10 cellular contexts compared by ENCODE assay signal in the genomic region with DNA sequence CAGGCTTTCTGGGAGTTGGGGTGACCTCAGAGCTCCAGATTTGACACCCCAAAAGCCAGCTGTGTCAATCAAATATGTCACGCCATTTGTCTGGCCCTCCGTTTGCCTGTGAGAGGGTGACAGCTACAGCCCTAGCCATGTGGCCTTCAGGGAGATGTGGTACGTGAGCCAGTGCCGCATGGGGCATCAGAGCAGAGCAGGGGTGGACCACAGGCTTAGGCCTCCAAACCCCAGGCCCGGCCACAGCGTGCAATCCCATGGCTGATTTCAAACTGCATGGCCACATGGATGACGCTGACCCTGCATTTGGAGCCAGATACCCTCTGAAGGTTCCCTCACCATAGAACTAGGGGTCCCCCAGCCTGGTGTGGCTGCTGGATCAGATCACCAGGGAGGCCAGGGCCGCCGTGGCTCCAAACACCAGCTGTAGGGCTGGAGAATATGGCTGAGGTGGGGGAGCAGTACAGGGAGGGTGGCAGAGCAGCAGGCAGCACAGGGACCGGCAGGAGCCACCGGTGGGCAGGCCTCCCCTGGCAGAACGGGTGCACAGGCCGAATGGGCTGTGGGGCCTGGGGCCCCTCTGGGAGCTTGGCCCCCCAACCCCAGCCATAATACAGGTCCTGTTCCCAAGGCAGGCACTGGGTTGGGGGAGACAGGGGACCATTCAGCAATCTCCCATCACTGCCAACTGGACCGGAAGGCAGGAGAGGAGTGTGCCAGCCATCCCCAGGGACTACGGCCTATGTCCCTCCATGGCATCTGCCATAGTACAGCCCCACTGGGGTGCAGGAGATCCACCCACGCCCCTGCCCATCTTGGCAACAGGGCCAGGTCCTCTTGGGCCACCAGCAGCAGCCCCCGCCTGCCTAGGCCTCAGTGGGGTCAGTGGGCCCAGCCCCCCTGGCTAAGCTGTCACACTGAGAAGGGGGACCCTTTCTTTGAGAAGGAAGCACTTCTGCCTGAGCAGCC. TPM values are rescaled to one million over a fixed set of nuclear protein-coding genes. Genes with fewer than 3 reads are reported as not detected.
A peak's percentile ranks its signal among the peaks of the same experiment; 100 is the strongest.
DNase-seq lines count a peak whose midpoint lies in the region; ATAC-seq and TF ChIP-seq lines count a peak whose summit lies in the region.
"Had no signal": no experiment of that assay in that cellular context is flagged by ENCODE, and none has a peak within 500 bp of the region (broad histone marks: within the 10 kb centered on the region; RNA-seq: fewer than 3 reads in every experiment).

No MANE protein-coding gene starts in this region.

- ATAC-seq in stimulated activated memory B cell treated with anti-CD40 and anti-IgM and Interleukin-4, amounts not matched to agents 10 μg/mL and 1 μg/mL and 100 μg/mL, for 72 hours: no peak
- ATAC-seq in GM18498 (IDR thresholded peaks at IDR 0.05; ENCODE audit: unreplicated experiment): no peak

- DNase-seq in activated naive CD4-positive, alpha-beta T cell treated with anti-CD3 and anti-CD28 coated beads for 36 hours: no peak
- no peak for DNase-seq in activated naive CD4-positive, alpha-beta T cell (lab: John Stamatoyannopoulos, UW)
- DNase-seq in SJCRH30: no peak
- DNase-seq in fibroblast of villous mesenchyme (ENCODE audit: low read depth): no peak
- no peak for DNase-seq in hippocampal formation (lab: John Stamatoyannopoulos, UW)
- no peak for DNase-seq in NCI-H146 treated with DMSO at 0.1 percent for 48 hours (lab: John Stamatoyannopoulos, UW; ENCODE audit: unreplicated experiment)

- H3K4me3 Mint-ChIP-seq in activated naive CD4-positive, alpha-beta T cell treated with anti-CD3 and anti-CD28 coated beads for 36 hours: peak overlapping the region; percentile 56
- H3K4me3 Mint-ChIP-seq in stimulated activated memory B cell treated with anti-CD40 and anti-IgM and Interleukin-4, amounts not matched to agents 10 μg/mL and 1 μg/mL and 100 μg/mL, for 72 hours: peak overlapping the region; percentile 39

- intact Hi-C loops in activated naive CD4-positive, alpha-beta T cell treated with anti-CD3 and anti-CD28 coated beads for 36 hours (cut with micrococcal nuclease): loop anchor here (5.0 kb wide), 1 partner anchor 42 kb away; the partner anchor contains the start of gene ABCA2

- peaks cover 11% of the 10 kb centered on the region for H3K4me1 Mint-ChIP-seq in activated naive CD4-positive, alpha-beta T cell treated with anti-CD3 and anti-CD28 coated beads for 36 hours (ENCODE audit: low read depth)
- peaks cover 31% of the 10 kb centered on the region for H3K4me1 Mint-ChIP-seq in stimulated activated memory B cell treated with anti-CD40 and anti-IgM and Interleukin-4, amounts not matched to agents 10 μg/mL and 1 μg/mL and 100 μg/mL, for 72 hours

- CTCF ChIA-PET in activated naive CD4-positive, alpha-beta T cell treated with anti-CD3 and anti-CD28 coated beads for 36 hours (lab: Charles Lee): interaction anchor here (0.6 to 9.0 kb wide), 19 partner anchors 8 to 227 kb away, joined by 3 to 66 read pairs (median 5); partner anchors contain the start of genes ABCA2, AJM1, CYSRT1 and DPP7

- H3K27me3 ChIP-seq in SJCRH30: no peaks in the 10 kb centered on the region

- no peaks in the 10 kb centered on the region for H3K9me3 ChIP-seq in SJCRH30 (replicated peaks)
- H3K9me3 ChIP-seq: heart left ventricle, thoracic aorta had no signal

- 0 out of 2 replicates have a peak, but pooled peaks cover 9% of the 10 kb centered on the region for H3K36me3 ChIP-seq in SJCRH30
- H3K36me3 ChIP-seq: heart left ventricle, thoracic aorta had no signal

- no peak for TF ChIP-seq CTCF in fibroblast of villous mesenchyme (IDR thresholded peaks at IDR 0.05; ENCODE audit: insufficient read depth, low read depth, low read length)

- H3K9me3 Mint-ChIP-seq in activated naive CD4-positive, alpha-beta T cell treated with anti-CD3 and anti-CD28 coated beads for 36 hours: no peaks in the 10 kb centered on the region
- H3K9me3 Mint-ChIP-seq in stimulated activated memory B cell treated with anti-CD40 and anti-IgM and Interleukin-4, amounts not matched to agents 10 μg/mL and 1 μg/mL and 100 μg/mL, for 72 hours: no peaks in the 10 kb centered on the region

- H3K27me3 Mint-ChIP-seq in activated naive CD4-positive, alpha-beta T cell treated with anti-CD3 and anti-CD28 coated beads for 36 hours (ENCODE audit: low read depth): peaks cover 3% of the 10 kb centered on the region
- peaks cover 8% of the 10 kb centered on the region for H3K27me3 Mint-ChIP-seq in stimulated activated memory B cell treated with anti-CD40 and anti-IgM and Interleukin-4, amounts not matched to agents 10 μg/mL and 1 μg/mL and 100 μg/mL, for 72 hours

- H3K4me3 ChIP-seq in SJCRH30 (peak overlapping the region; percentile 68), fibroblast of villous mesenchyme (ENCODE audit: low read depth, low read length) (peak overlapping the region; percentile 38)
- H3K4me3 ChIP-seq: thoracic aorta had no signal

- H3K27ac Mint-ChIP-seq in activated naive CD4-positive, alpha-beta T cell treated with anti-CD3 and anti-CD28 coated beads for 36 hours: no peak overlapping the region
- H3K27ac Mint-ChIP-seq in stimulated activated memory B cell treated with anti-CD40 and anti-IgM and Interleukin-4, amounts not matched to agents 10 μg/mL and 1 μg/mL and 100 μg/mL, for 72 hours: no peak overlapping the region

- no peaks in the 10 kb centered on the region for H3K36me3 Mint-ChIP-seq in activated naive CD4-positive, alpha-beta T cell treated with anti-CD3 and anti-CD28 coated beads for 36 hours (ENCODE audit: low read depth)
- no peaks in the 10 kb centered on the region for H3K36me3 Mint-ChIP-seq in stimulated activated memory B cell treated with anti-CD40 and anti-IgM and Interleukin-4, amounts not matched to agents 10 μg/mL and 1 μg/mL and 100 μg/mL, for 72 hours

- no peak overlapping the region for H3K27ac ChIP-seq in SJCRH30
- H3K27ac ChIP-seq: heart left ventricle, thoracic aorta had no signal

- H3K4me1 ChIP-seq in SJCRH30: peaks cover 15% of the 10 kb centered on the region

RNA-seq across cellular contexts. Expression of gene SAPCD2, which starts 1.5 kb away (rescaled TPM):
- total RNA-seq in activated naive CD4-positive, alpha-beta T cell treated with anti-CD3 and anti-CD28 coated beads for 36 hours: 1 to 10 TPM; 3.8 to 3.9 TPM
- total RNA-seq in SJCRH30 (2014; rRNA removed; shearing (Covaris generic)): 69.7 and 71.0 TPM in 2 replicates
- total RNA-seq in fibroblast of villous mesenchyme: 5.2 TPM in 2 replicates

RNA-seq across cellular contexts. Expression of gene UAP1L1, which starts 8.5 kb away (rescaled TPM):
- total RNA-seq in activated naive CD4-positive, alpha-beta T cell treated with anti-CD3 and anti-CD28 coated beads for 36 hours: 1 to 10 TPM; 2.6 to 3.4 TPM
- total RNA-seq in SJCRH30 (2014; rRNA removed; shearing (Covaris generic)): 12.6 and 13.8 TPM in 2 replicates
- 16.0 and 31.2 TPM in 2 replicates for total RNA-seq in fibroblast of villous mesenchyme

RNA-seq across cellular contexts. Expression of gene ENTPD2, which starts 15.0 kb away (rescaled TPM):
- total RNA-seq in activated naive CD4-positive, alpha-beta T cell treated with anti-CD3 and anti-CD28 coated beads for 36 hours: not detected
- total RNA-seq in SJCRH30 (2014; rRNA removed; shearing (Covaris generic)): 1.9 and 2.0 TPM in 2 replicates
- total RNA-seq in fibroblast of villous mesenchyme: not detected in 2 replicates

RNA-seq across cellular contexts. Expression of gene MAN1B1, which starts 18.0 kb away (rescaled TPM):
- total RNA-seq in activated naive CD4-positive, alpha-beta T cell treated with anti-CD3 and anti-CD28 coated beads for 36 hours: 10 to 100 TPM; 18.7 to 18.9 TPM
- 38.4 and 42.6 TPM in 2 replicates for total RNA-seq in SJCRH30 (2014; rRNA removed; shearing (Covaris generic))
- 65.6 and 65.7 TPM in 2 replicates for total RNA-seq in fibroblast of villous mesenchyme

RNA-seq across cellular contexts. Expression of gene NPDC1, which starts 22.8 kb away (rescaled TPM):
- total RNA-seq in activated naive CD4-positive, alpha-beta T cell treated with anti-CD3 and anti-CD28 coated beads for 36 hours: 10 to 100 TPM; 14.2 to 15.9 TPM
- 0.51 and 0.91 TPM in 2 replicates for total RNA-seq in SJCRH30 (2014; rRNA removed; shearing (Covaris generic))
- 6.4 and 13.0 TPM in 2 replicates for total RNA-seq in fibroblast of villous mesenchyme

Comparison
In these comparisons a context has a peak if more than half of its experiments do, and no peak if none do; other contexts are left out.
1. RNA of gene SAPCD2, which starts 1.5 kb away (total RNA-seq): 69.7 to 71.0 TPM in SJCRH30; 5.2 TPM in fibroblast of villous mesenchyme and 3.8 to 3.9 TPM in activated naive CD4-positive, alpha-beta T cell treated with anti-CD3 and anti-CD28 coated beads for 36 hours; every median in the first group is over 10 times any median in the second.